In the genomic region with DNA sequence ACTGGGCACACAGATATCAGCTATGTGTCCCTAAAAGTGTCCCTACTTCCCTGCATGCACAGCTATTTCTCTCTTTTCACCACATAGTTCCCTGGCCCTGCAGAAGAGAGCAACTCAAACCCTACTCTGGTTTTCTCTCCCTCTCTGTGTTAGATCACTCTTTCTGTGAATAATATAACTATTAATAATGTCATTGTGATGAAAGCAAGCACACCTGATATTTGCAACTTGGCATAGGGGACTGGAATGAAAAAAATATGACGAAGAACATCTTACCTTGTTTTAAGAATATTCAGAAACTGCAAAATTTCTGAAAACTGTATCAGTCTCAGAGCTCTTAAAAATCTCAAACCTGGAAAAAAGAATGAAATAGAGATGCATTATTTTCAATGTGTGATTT, we compare ENCODE assay signal across 22 cellular contexts.
DNase-seq lines count a peak whose midpoint lies in the region; ATAC-seq and TF ChIP-seq lines count a peak whose summit lies in the region.
"Had no signal": no experiment of that assay in that cellular context is flagged by ENCODE, and none has a peak within 500 bp of the region (broad histone marks: within the 10 kb centered on the region; RNA-seq: fewer than 3 reads in every experiment).

No MANE protein-coding gene starts in this region.

- H3F3A ChIP-seq in PC-3 (ENCODE audit: low read length, unreplicated experiment): no peaks in the 10 kb centered on the region

- peak overlapping the region; percentile 47 to 69 (median 54) for H3K27ac Mint-ChIP-seq in nephron
- H3K27ac Mint-ChIP-seq: CD14-positive monocyte; CD4-positive, alpha-beta memory T cell; CD4-positive, CD25-positive, alpha-beta regulatory T cell; CD8-positive, alpha-beta memory T cell had no signal

- H3K36me3 Mint-ChIP-seq in nephron (ENCODE audit: low read depth): no peaks in the 10 kb centered on the region
- H3K36me3 Mint-ChIP-seq: CD14-positive monocyte; CD4-positive, alpha-beta memory T cell; CD4-positive, CD25-positive, alpha-beta regulatory T cell; CD8-positive, alpha-beta memory T cell had no signal

- POLR2A ChIA-PET in PC-3 (lab: Charles Lee; ENCODE audit: unreplicated experiment): no interaction called here

- H3K4me3 Mint-ChIP-seq in nephron: no peak overlapping the region
- H3K4me3 Mint-ChIP-seq: CD14-positive monocyte; CD4-positive, alpha-beta memory T cell; CD4-positive, CD25-positive, alpha-beta regulatory T cell; CD8-positive, alpha-beta memory T cell had no signal

- DNase-seq in PC-3 (no peak), OCI-M2 (lab: John Stamatoyannopoulos, UW; ENCODE audit: unreplicated experiment) (no peak)
- no peak for DNase-seq in activated CD8-positive, alpha-beta memory T cell treated with anti-CD3 and anti-CD28 coated beads for 24 hours
- DNase-seq: 8988T; ACHN; C1 segment of cervical spinal cord; CD4-positive, alpha-beta memory T cell; CD4-positive, CD25-positive, alpha-beta regulatory T cell; CD8-positive, alpha-beta memory T cell; COR-L47; DMS 273 treated with DMSO at 0.1 percent for 48 hours; DMS153; DMS53; DMS79; DND-41; EL; GDM1 had no signal

- H3K4me1 ChIP-seq in PC-3 (ENCODE audit: insufficient read depth, low read length): peaks cover 21% of the 10 kb centered on the region

- no peaks in the 10 kb centered on the region for H4K20me1 ChIP-seq in PC-3 (ENCODE audit: low read length)
- H4K20me1 ChIP-seq: BLaER1 had no signal

- no peaks in the 10 kb centered on the region for H3K79me2 ChIP-seq in PC-3 (ENCODE audit: low read length)

- H3K4me3 ChIP-seq in PC-3 (ENCODE audit: low read length): no peak overlapping the region
- H3K4me3 ChIP-seq: BLaER1 had no signal

- 0 out of 2 replicates have a peak, but pooled peaks have one; percentile 3 for ATAC-seq in PC-3

- no peak overlapping the region for H2AFZ ChIP-seq in PC-3 (ENCODE audit: low read length)

- intact Hi-C loops in PC-3 (cut with micrococcal nuclease): loop anchor here (1.0 kb wide), 1 partner anchor 40 kb away; no protein-coding TSS in a partner anchor

- H3K4me1 Mint-ChIP-seq in nephron: peaks cover 46% of the 10 kb centered on the region
- H3K4me1 Mint-ChIP-seq: CD14-positive monocyte; CD4-positive, alpha-beta memory T cell; CD4-positive, CD25-positive, alpha-beta regulatory T cell; CD8-positive, alpha-beta memory T cell had no signal

- H3K27ac ChIP-seq in PC-3 (ENCODE audit: low read length): no peak overlapping the region
- peak overlapping the region; percentile 66 for H3K27ac ChIP-seq in VCaP
- H3K27ac ChIP-seq: BLaER1 had no signal

- no peak overlapping the region for H3K4me2 ChIP-seq in PC-3 (ENCODE audit: low read length)
- H3K4me2 ChIP-seq: BLaER1 had no signal

- BruUV-seq in PC-3 (replicated peaks; lab: Mats Ljungman, UMichigan): no TSS peak

- no peaks in the 10 kb centered on the region for H3K9me3 Mint-ChIP-seq in nephron
- H3K9me3 Mint-ChIP-seq: CD8-positive, alpha-beta memory T cell had no signal

- H3K27me3 ChIP-seq in PC-3 (ENCODE audit: low read length): no peaks in the 10 kb centered on the region
- H3K27me3 ChIP-seq: BE2C, BLaER1 had no signal

- no peaks in the 10 kb centered on the region for H3K36me3 ChIP-seq in PC-3 (ENCODE audit: low read depth, low read length)
- H3K36me3 ChIP-seq: BE2C, BLaER1 had no signal

- H3K27me3 Mint-ChIP-seq in nephron (ENCODE audit: low read depth): no peaks in the 10 kb centered on the region
- H3K27me3 Mint-ChIP-seq: CD4-positive, CD25-positive, alpha-beta regulatory T cell had no signal

- H3K9ac ChIP-seq in PC-3 (ENCODE audit: low read length): no peak overlapping the region
- H3K9ac ChIP-seq: BLaER1 had no signal

- no peaks in the 10 kb centered on the region for H3K9me2 ChIP-seq in PC-3 (replicated peaks; ENCODE audit: low read length)

- CTCF ChIA-PET in PC-3 (lab: Charles Lee): no interaction called here

- no peak for TF ChIP-seq CTCF in PC-3 (conservative IDR thresholded peaks at IDR 0.05; ENCODE audit: low read depth, low read length)
- TF ChIP-seq CTCF in VCaP (conservative IDR thresholded peaks at IDR 0.05): no peak
- TF ChIP-seq CTCF in nephron (IDR thresholded peaks at IDR 0.05; ENCODE audit: unreplicated experiment in 3 of 3): no peak

- no peaks in the 10 kb centered on the region for H3K9me3 ChIP-seq in PC-3 (ENCODE audit: low read length)
- H3K9me3 ChIP-seq: BE2C, BLaER1 had no signal
